ENCODE assay signal across 5 cellular contexts in genomic region chr9:107106416-107106815, GRCh38.
"Had no signal": no experiment of that assay in that cellular context is flagged by ENCODE, and none has a peak within 500 bp of the region (broad histone marks: within the 10 kb centered on the region; RNA-seq: fewer than 3 reads in every experiment).

No MANE protein-coding gene starts in this region.

- H2AFZ ChIP-seq: GM23338 had no signal

- DNase-seq: H9, HCEC 1CT had no signal

- H3K4me2 ChIP-seq: GM23338 had no signal

- ATAC-seq: GM23338, HepG2 had no signal

- H3K27ac ChIP-seq: HL-60 had no signal

- H3K4me3 ChIP-seq: GM23338 had no signal
